ENCODE assay signal across 11 cellular contexts in the genomic region with DNA sequence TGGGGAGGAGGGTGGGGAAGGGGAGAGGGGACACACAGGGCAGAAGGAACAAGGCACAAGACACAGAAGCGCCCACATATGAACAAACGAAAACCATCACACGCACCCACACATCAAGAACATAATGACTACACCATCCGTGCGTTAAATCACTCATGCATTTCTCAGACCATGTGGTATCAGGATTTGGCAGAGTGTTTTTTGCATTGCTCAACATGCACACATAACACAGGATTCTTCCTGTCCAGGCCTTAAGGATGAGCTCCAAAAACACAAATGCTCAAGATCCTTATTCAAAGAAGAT.
DNase-seq lines count a peak whose midpoint lies in the region; ATAC-seq, FAIRE-seq and TF ChIP-seq lines count a peak whose summit lies in the region.
"Had no signal": no experiment of that assay in that cellular context is flagged by ENCODE, and none has a peak within 500 bp of the region (broad histone marks: within the 10 kb centered on the region; RNA-seq: fewer than 3 reads in every experiment).

No MANE protein-coding gene starts in this region.

- H3K4me1 ChIP-seq in right lobe of liver, result no peaks in the 10 kb centered on the region

- H3K9me3 ChIP-seq in right lobe of liver, result no peaks in the 10 kb centered on the region

- H3K4me3 ChIP-seq in right lobe of liver, result no peak overlapping the region
- H3K4me3 ChIP-seq: lung had no signal

- H3K36me3 ChIP-seq in right lobe of liver, result no peaks in the 10 kb centered on the region
- H3K36me3 ChIP-seq: WERI-Rb-1 had no signal

- no peaks in the 10 kb centered on the region for H3K36me3 Mint-ChIP-seq in activated CD8-positive, alpha-beta T cell treated with anti-CD3 and anti-CD28 coated beads for 36 hours (ENCODE audit: low read depth)

- CTCF ChIA-PET in activated CD8-positive, alpha-beta T cell treated with anti-CD3 and anti-CD28 coated beads for 36 hours (lab: Charles Lee), result no interaction called here

- DNase-seq in AG08395 (ENCODE audit: low spot score) (peak; percentile 75), GM12892 (ENCODE audit: insufficient read length) (no peak), nucleus accumbens (lab: John Stamatoyannopoulos, UW) (no peak), amygdala (lab: John Stamatoyannopoulos, UW) (no peak), right lobe of liver (no peak)
- DNase-seq in activated CD8-positive, alpha-beta T cell treated with anti-CD3 and anti-CD28 coated beads for 36 hours, result peak; percentile 33
- DNase-seq: NCI-H1105, WERI-Rb-1 had no signal

- peaks cover 3% of the 10 kb centered on the region for H3K27me3 Mint-ChIP-seq in activated CD8-positive, alpha-beta T cell treated with anti-CD3 and anti-CD28 coated beads for 36 hours

- no peak overlapping the region for H3K27ac ChIP-seq in right lobe of liver
- H3K27ac ChIP-seq: WERI-Rb-1 had no signal

- peak overlapping the region; percentile 53 for H3K27ac Mint-ChIP-seq in activated CD8-positive, alpha-beta T cell treated with anti-CD3 and anti-CD28 coated beads for 36 hours

- POLR2A ChIA-PET in activated CD8-positive, alpha-beta T cell treated with anti-CD3 and anti-CD28 coated beads for 36 hours (lab: Charles Lee), result no interaction called here

- TF ChIP-seq CTCF in activated CD8-positive, alpha-beta T cell treated with anti-CD3 and anti-CD28 coated beads for 36 hours (IDR thresholded peaks at IDR 0.05), result no peak
- no peak for TF ChIP-seq CTCF in right lobe of liver (IDR thresholded peaks at IDR 0.05)

- TF ChIP-seq POLR2A in GM12892 (IDR thresholded peaks at IDR 0.05; ENCODE audit: low read depth, low read length) (no peak), right lobe of liver (IDR thresholded peaks at IDR 0.05) (no peak)

- peak overlapping the region; percentile 30 for H3K4me3 Mint-ChIP-seq in activated CD8-positive, alpha-beta T cell treated with anti-CD3 and anti-CD28 coated beads for 36 hours

- peaks cover 6% of the 10 kb centered on the region for H3K4me1 Mint-ChIP-seq in activated CD8-positive, alpha-beta T cell treated with anti-CD3 and anti-CD28 coated beads for 36 hours (ENCODE audit: low read depth)

- 97% methylated on average over 4 of the region's 5 CpGs for WGBS in right lobe of liver (ENCODE audit: insufficient coverage, low coverage, low lambda C conversion rate, missing lambda C conversion rate)

- ATAC-seq in HG02884 (IDR thresholded peaks at IDR 0.05; ENCODE audit: unreplicated experiment) (peak; percentile 33), HG03097 (IDR thresholded peaks at IDR 0.05; ENCODE audit: low FRiP score, unreplicated experiment) (no peak), right lobe of liver (no peak)
- ATAC-seq in activated CD8-positive, alpha-beta T cell treated with anti-CD3 and anti-CD28 coated beads for 36 hours, result peak; percentile 81

- peak; percentile 94 for FAIRE-seq in GM12892 (lab: Jason Lieb, UNC)

- intact Hi-C loops in activated CD8-positive, alpha-beta T cell treated with anti-CD3 and anti-CD28 coated beads for 36 hours (cut with micrococcal nuclease), result no loop called here
- intact Hi-C loops in right lobe of liver (cut with DNase I), result no loop called here

- no peaks in the 10 kb centered on the region for H3K9me3 Mint-ChIP-seq in activated CD8-positive, alpha-beta T cell treated with anti-CD3 and anti-CD28 coated beads for 36 hours

- no peaks in the 10 kb centered on the region for H3K27me3 ChIP-seq in right lobe of liver

Comparison
In these comparisons a context has a peak if more than half of its experiments do, and no peak if none do; other contexts are left out.
1. DNase-seq: peak in AG08395 (single experiment) and activated CD8-positive, alpha-beta T cell treated with anti-CD3 and anti-CD28 coated beads for 36 hours (single experiment); none in GM12892 (single experiment), nucleus accumbens (0 of 56), amygdala (0 of 56) and right lobe of liver (0 of 3).
2. ATAC-seq: peak in HG02884 (single experiment) and activated CD8-positive, alpha-beta T cell treated with anti-CD3 and anti-CD28 coated beads for 36 hours (single experiment); none in HG03097 (single experiment) and right lobe of liver (0 of 4).